In genomic region chr12:28235017-28235416, GRCh38 we compare ENCODE assay signal across 17 cellular contexts.
"Had no signal": no experiment of that assay in that cellular context is flagged by ENCODE, and none has a peak within 500 bp of the region (broad histone marks: within the 10 kb centered on the region; RNA-seq: fewer than 3 reads in every experiment).

No MANE protein-coding gene starts in this region.

- ATAC-seq: activated CD4-positive, CD25-positive, alpha-beta regulatory T cell treated with anti-CD3 and anti-CD28 coated beads, Interleukin-2, amount 50 U/mL, for 24 hours; activated T-cell treated with anti-CD3 and anti-CD28 coated beads, Interleukin-2, amount 50 U/mL, for 72 hours; gastrocnemius medialis; psoas muscle; sciatic nerve; upper lobe of right lung had no signal

- FAIRE-seq: kidney had no signal

- H3K36me3 ChIP-seq: colonic mucosa, gastrocnemius medialis, left ventricle myocardium inferior, upper lobe of right lung had no signal

- DNase-seq: activated CD4-positive, alpha-beta T cell treated with anti-CD3 and anti-CD28 coated beads, Interleukin-2, amount 50 U/mL, for 4 hours; activated naive CD4-positive, alpha-beta T cell; activated T-cell treated with anti-CD3 and anti-CD28 coated beads, Interleukin-2, amount 50 U/mL, for 72 hours; colonic mucosa; effector CD4-positive, alpha-beta T cell; gastrocnemius medialis; kidney; left ventricle myocardium inferior; nephron progenitor cell; psoas muscle; stimulated activated CD4-positive, alpha-beta T cell treated with anti-CD3 and anti-CD28 coated beads, Interleukin-2, amount 100 ng/mL, for 24 hours; stimulated activated naive CD4-positive, alpha-beta T cell treated with Interleukin-2 at 50 U/mL for 16 hours; testis; upper lobe of right lung had no signal

- H3K27me3 ChIP-seq: colonic mucosa, gastrocnemius medialis, testis, upper lobe of right lung had no signal

- H3K9me3 Mint-ChIP-seq: activated T-cell treated with anti-CD3 and anti-CD28 coated beads, Interleukin-2, amount 50 U/mL, for 72 hours; nephron progenitor cell had no signal

- H3K27ac ChIP-seq: colonic mucosa, gastrocnemius medialis, left ventricle myocardium inferior, psoas muscle, testis, upper lobe of right lung had no signal

- H3K4me3 Mint-ChIP-seq: activated T-cell treated with anti-CD3 and anti-CD28 coated beads, Interleukin-2, amount 50 U/mL, for 72 hours; memory B cell; nephron progenitor cell had no signal

- H3K4me1 Mint-ChIP-seq: nephron progenitor cell had no signal

- H3K27ac Mint-ChIP-seq: activated T-cell treated with anti-CD3 and anti-CD28 coated beads, Interleukin-2, amount 50 U/mL, for 72 hours; memory B cell; nephron progenitor cell had no signal

- H3K27me3 Mint-ChIP-seq: memory B cell had no signal

- H3K4me1 ChIP-seq: colonic mucosa, testis had no signal

- H3K4me3 ChIP-seq: colonic mucosa, gastrocnemius medialis, left ventricle myocardium inferior, psoas muscle, testis, upper lobe of right lung had no signal

- H3K9me3 ChIP-seq: colonic mucosa, gastrocnemius medialis, left ventricle myocardium inferior, psoas muscle, testis, upper lobe of right lung had no signal
